Comparison of ENCODE assay signal across 8 cellular contexts in genomic region chr17:66715745-66716156, GRCh38.
A peak's percentile ranks its signal among the peaks of the same experiment; 100 is the strongest.
DNase-seq lines count a peak whose midpoint lies in the region; TF ChIP-seq lines count a peak whose summit lies in the region.

No MANE protein-coding gene starts in this region.

- no peaks in the 10 kb centered on the region for H3K27me3 Mint-ChIP-seq in activated CD4-positive, alpha-beta T cell treated with anti-CD3 and anti-CD28 coated beads, Interleukin-2, amount 10 ng/mL, durations not matched to agents 7 days and 5 days

- in situ Hi-C loops in brain microvascular endothelial cell (cut with HindIII; ENCODE audit: low pct_ligation_motif_present, low sequenced_read_pairs): loop anchor here (25.0 kb wide), 1 partner anchor 197 kb away; no protein-coding TSS in a partner anchor

- CTCF ChIA-PET in activated CD4-positive, alpha-beta T cell treated with anti-CD3 and anti-CD28 coated beads, Interleukin-2, amount 10 ng/mL, durations not matched to agents 7 days and 5 days (lab: Charles Lee): interaction anchor here (0.6 to 1.9 kb wide), 2 partner anchors 10 kb away, joined by 4 to 7 read pairs; no protein-coding TSS in a partner anchor

- peak; percentile 73 for TF ChIP-seq CTCF in brain microvascular endothelial cell (IDR thresholded peaks at IDR 0.05; ENCODE audit: low read depth, low read length, missing control alignments)

- no peak overlapping the region for H3K9ac ChIP-seq in HUES6 (ENCODE audit: low read length)

- no peak overlapping the region for H3K4me3 Mint-ChIP-seq in activated CD4-positive, alpha-beta T cell treated with anti-CD3 and anti-CD28 coated beads, Interleukin-2, amount 10 ng/mL, durations not matched to agents 7 days and 5 days

- peak overlapping the region; percentile 20; the same call in 1 of the 2 replicates for H3K27ac ChIP-seq in HUES6 (ENCODE audit: low read depth, low read length)
- H3K27ac ChIP-seq in brain microvascular endothelial cell: no peak overlapping the region

- H3K4me3 ChIP-seq in HUES6 (ENCODE audit: low read depth, low read length) (no peak overlapping the region), brain microvascular endothelial cell (ENCODE audit: low read depth, low read length) (no peak overlapping the region)

- H3K27ac Mint-ChIP-seq in activated CD4-positive, alpha-beta T cell treated with anti-CD3 and anti-CD28 coated beads, Interleukin-2, amount 10 ng/mL, durations not matched to agents 7 days and 5 days: no peak overlapping the region

- POLR2A ChIA-PET in activated CD4-positive, alpha-beta T cell treated with anti-CD3 and anti-CD28 coated beads, Interleukin-2, amount 10 ng/mL, durations not matched to agents 7 days and 5 days (lab: Charles Lee): no interaction called here

- H3K4me1 Mint-ChIP-seq in activated CD4-positive, alpha-beta T cell treated with anti-CD3 and anti-CD28 coated beads, Interleukin-2, amount 10 ng/mL, durations not matched to agents 7 days and 5 days: peaks cover 36% of the 10 kb centered on the region

- no peaks in the 10 kb centered on the region for H3K27me3 ChIP-seq in HUES6 (ENCODE audit: control insufficient read depth, insufficient read depth, low read length)
- no peaks in the 10 kb centered on the region for H3K27me3 ChIP-seq in brain microvascular endothelial cell (replicated peaks)

- H3K9me3 Mint-ChIP-seq in activated CD4-positive, alpha-beta T cell treated with anti-CD3 and anti-CD28 coated beads, Interleukin-2, amount 10 ng/mL, durations not matched to agents 7 days and 5 days: no peaks in the 10 kb centered on the region

- DNase-seq in activated CD4-positive, alpha-beta T cell treated with anti-CD3 and anti-CD28 coated beads, Interleukin-2, amount 10 ng/mL, durations not matched to agents 7 days and 5 days: peak; percentile 33
- DNase-seq in activated CD4-positive, alpha-beta T cell treated with anti-CD3 and anti-CD28 coated beads, Interleukin-2, amount 50 U/mL, for 1 hour: no peak
- DNase-seq in NCI-H82 (lab: John Stamatoyannopoulos, UW) (peak; percentile 85), brain microvascular endothelial cell (peak; percentile 68), iris pigment epithelial cell (ENCODE audit: low read depth) (peak; percentile 67), stromal cell of bone marrow (ENCODE audit: low read depth) (peak; percentile 35)
- no peak for DNase-seq in activated effector memory CD4-positive, alpha-beta T cell treated with Interleukin-2 at 50 U/mL for 16 hours

- H3K36me3 Mint-ChIP-seq in activated CD4-positive, alpha-beta T cell treated with anti-CD3 and anti-CD28 coated beads, Interleukin-2, amount 10 ng/mL, durations not matched to agents 7 days and 5 days (ENCODE audit: low read depth): peaks cover 21% of the 10 kb centered on the region

- peaks cover 49% of the 10 kb centered on the region for H3K4me1 ChIP-seq in HUES6 (ENCODE audit: control insufficient read depth, insufficient read depth, low read length)

- H3K9me3 ChIP-seq in HUES6 (ENCODE audit: control insufficient read depth, insufficient read depth, low read depth, low read length): no peaks in the 10 kb centered on the region

- H3K36me3 ChIP-seq in HUES6 (ENCODE audit: control insufficient read depth, insufficient read depth, low read length): no peaks in the 10 kb centered on the region
- H3K36me3 ChIP-seq in brain microvascular endothelial cell (replicated peaks): no peaks in the 10 kb centered on the region

Comparison
In these comparisons a context has a peak if more than half of its experiments do, and no peak if none do; other contexts are left out.
1. DNase-seq: peak in activated CD4-positive, alpha-beta T cell treated with anti-CD3 and anti-CD28 coated beads, Interleukin-2, amount 10 ng/mL, durations not matched to agents 7 days and 5 days (single experiment), NCI-H82 (single experiment), brain microvascular endothelial cell (single experiment), iris pigment epithelial cell (single experiment) and stromal cell of bone marrow (single experiment); none in activated CD4-positive, alpha-beta T cell treated with anti-CD3 and anti-CD28 coated beads, Interleukin-2, amount 50 U/mL, for 1 hour (single experiment) and activated effector memory CD4-positive, alpha-beta T cell treated with Interleukin-2 at 50 U/mL for 16 hours (single experiment).